31 cellular contexts compared by ENCODE assay signal in the genomic region with DNA sequence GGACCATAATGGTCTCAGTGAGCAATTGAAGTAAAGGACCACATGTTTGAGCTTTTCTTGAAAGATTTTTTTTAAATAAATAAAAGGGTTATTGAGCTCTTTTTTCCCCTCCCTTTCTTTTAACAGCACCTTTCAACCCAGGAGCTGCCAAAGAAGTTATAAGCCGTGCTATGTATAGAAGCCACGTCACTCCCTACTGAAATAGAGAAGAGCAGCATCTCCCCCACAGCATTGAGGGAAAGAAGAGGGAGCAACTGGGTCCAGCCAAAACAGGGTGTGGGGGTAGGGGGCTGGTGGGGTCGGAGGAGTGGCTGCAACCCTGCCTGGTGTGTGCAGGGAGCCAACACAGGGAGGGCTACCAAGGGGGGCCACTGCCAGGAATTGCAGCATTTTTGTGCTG.
"Had no signal": no experiment of that assay in that cellular context is flagged by ENCODE, and none has a peak within 500 bp of the region (broad histone marks: within the 10 kb centered on the region; RNA-seq: fewer than 3 reads in every experiment).

No MANE protein-coding gene starts in this region.

- H3K4me1 ChIP-seq: breast epithelium, colonic mucosa had no signal

- H3K4me3 ChIP-seq: ascending aorta, breast epithelium, cardiac muscle cell, colonic mucosa, dorsolateral prefrontal cortex, heart right ventricle had no signal

- H3K27ac ChIP-seq: ascending aorta, breast epithelium, cardiac muscle cell, colonic mucosa, dorsolateral prefrontal cortex, heart right ventricle, VCaP had no signal

- H3K9me3 ChIP-seq: ascending aorta, breast epithelium, colonic mucosa, heart right ventricle had no signal

- H3K27me3 ChIP-seq: ascending aorta, breast epithelium, cardiac muscle cell, colonic mucosa had no signal

- ATAC-seq: activated naive CD4-positive, alpha-beta T cell treated with anti-CD3 and anti-CD28 coated beads, Interleukin-2, amount 50 U/mL, for 72 hours; activated T-cell treated with anti-CD3 and anti-CD28 coated beads, Interleukin-2, amount 50 U/mL, for 72 hours; esophagus mucosa; T-helper 17 cell; WTC11 had no signal

- DNase-seq: activated CD4-positive, alpha-beta memory T cell treated with anti-CD3 and anti-CD28 coated beads, Interleukin-2, amount 10 ng/mL, durations not matched to agents 7 days and 5 days; activated CD4-positive, alpha-beta T cell treated with anti-CD3 and anti-CD28 coated beads for 1 hour; activated CD4-positive, alpha-beta T cell treated with anti-CD3 and anti-CD28 coated beads for 4 hours; activated CD4-positive, alpha-beta T cell treated with anti-CD3 and anti-CD28 coated beads, Interleukin-2, amount 10 ng/mL, durations not matched to agents 7 days and 5 days; activated CD4-positive, alpha-beta T cell treated with anti-CD3 and anti-CD28 coated beads, Interleukin-2, amount 50 U/mL, for 4 hours; activated CD8-positive, alpha-beta memory T cell treated with anti-CD3 and anti-CD28 coated beads, Interleukin-2, amount 50 U/mL, for 48 hours; activated gamma-delta T cell; activated naive CD4-positive, alpha-beta T cell; activated naive CD4-positive, alpha-beta T cell treated with anti-CD3 and anti-CD28 coated beads, Interleukin-2, amount 10 ng/mL, durations not matched to agents 7 days and 5 days; activated naive CD8-positive, alpha-beta T cell treated with anti-CD3 and anti-CD28 coated beads, Interleukin-2, amount 10 ng/mL, durations not matched to agents 7 days and 5 days; activated T-cell treated with anti-CD3 and anti-CD28 coated beads for 4 hours; activated T-cell treated with anti-CD3 and anti-CD28 coated beads, Interleukin-2, amount 50 U/mL, for 24 hours; activated T-cell treated with anti-CD3 and anti-CD28 coated beads, Interleukin-2, amount 50 U/mL, for 72 hours; central memory CD4-positive, alpha-beta T cell; cerebellar nuclear complex; colonic mucosa; dorsolateral prefrontal cortex; effector memory CD4-positive, alpha-beta T cell; endodermal cell; foreskin fibroblast; heart right ventricle; T-helper 1 cell; T-helper 17 cell; T1000 had no signal

- H3K36me3 ChIP-seq: ascending aorta, breast epithelium, cardiac muscle cell, colonic mucosa, heart right ventricle had no signal
